Comparison of ENCODE assay signal across 22 cellular contexts in the genomic region with DNA sequence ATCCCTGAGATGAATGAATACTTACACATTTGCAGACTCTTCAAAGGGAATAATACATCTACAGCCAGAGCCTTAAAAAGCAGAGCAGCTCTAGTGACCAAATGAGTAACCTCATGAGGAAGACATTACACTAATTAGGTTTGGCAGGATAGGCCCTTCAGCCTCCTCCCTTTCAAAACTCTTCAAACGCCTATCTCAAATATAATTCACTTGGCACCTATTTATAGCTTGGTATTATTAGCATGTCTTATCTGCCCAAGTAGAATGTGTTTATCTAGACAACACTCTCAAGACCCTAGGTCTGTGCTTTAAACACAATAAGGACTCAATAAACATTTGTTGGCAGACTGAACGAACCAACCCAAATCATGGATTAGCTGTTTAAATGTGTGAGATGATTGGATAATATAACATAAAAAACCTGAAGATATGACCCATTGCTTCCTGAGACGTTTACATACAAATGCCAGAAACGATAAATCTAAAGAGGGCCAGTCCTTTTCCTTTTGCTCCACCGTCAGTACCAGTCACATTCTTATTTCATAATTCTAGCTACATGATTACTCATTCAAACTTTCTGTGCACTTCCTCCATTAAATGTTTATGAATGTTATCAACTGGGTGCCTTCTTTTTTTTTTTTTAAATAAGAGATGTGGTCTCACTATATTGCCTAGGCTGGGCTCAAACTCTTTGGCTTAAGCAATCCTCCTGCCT.
DNase-seq lines count a peak whose midpoint lies in the region; FAIRE-seq and TF ChIP-seq lines count a peak whose summit lies in the region.
"Had no signal": no experiment of that assay in that cellular context is flagged by ENCODE, and none has a peak within 500 bp of the region (broad histone marks: within the 10 kb centered on the region; RNA-seq: fewer than 3 reads in every experiment).

No MANE protein-coding gene starts in this region.

- DNase-seq in CD1c-positive myeloid dendritic cell (ENCODE audit: extremely low spot score) (peak; percentile 10), LoVo (ENCODE audit: low spot score) (peak; percentile 14), bronchial epithelial cell (ENCODE audit: low read depth) (peak; percentile 43), iris pigment epithelial cell (ENCODE audit: low read depth) (peak; percentile 82), T1000 (lab: John Stamatoyannopoulos, UW) (no peak), superior temporal gyrus (ENCODE audit: extremely low spot score) (no peak), HuH-7.5 (ENCODE audit: low spot score) (no peak), activated gamma-delta T cell (lab: John Stamatoyannopoulos, UW) (no peak)
- DNase-seq: activated CD4-positive, alpha-beta T cell treated with anti-CD3 and anti-CD28 coated beads, Interleukin-2, amount 10 ng/mL, durations not matched to agents 7 days and 5 days; activated naive CD4-positive, alpha-beta T cell treated with anti-CD3 and anti-CD28 coated beads, Interleukin-2, amount 10 ng/mL, durations not matched to agents 7 days and 5 days; activated T-cell treated with anti-CD3 and anti-CD28 coated beads for 4 hours; glutamatergic neuron; natural killer cell; NCI-H1092; NCI-H526 treated with DMSO at 0.1 percent for 48 hours; stimulated activated CD4-positive, alpha-beta T cell treated with anti-CD3 and anti-CD28 coated beads, Interleukin-2, amount 100 ng/mL, for 48 hours had no signal

- no peaks in the 10 kb centered on the region for H3K36me3 ChIP-seq in bronchial epithelial cell (ENCODE audit: control insufficient read depth, insufficient read depth, low read length)

- no peak for FAIRE-seq in bronchial epithelial cell (lab: Jason Lieb, UNC)
- FAIRE-seq: D721Med, G401.6, GM12878, RCC 7860 had no signal

- H3K4me3 ChIP-seq in bronchial epithelial cell (ENCODE audit: low read depth, low read length) = no peak overlapping the region
- H3K4me3 ChIP-seq: coronary artery, GM12878, lung had no signal

- TF ChIP-seq CTCF in bronchial epithelial cell (IDR thresholded peaks at IDR 0.05; ENCODE audit: insufficient read depth, low read length, severe bottlenecking) = no peak

- no peaks in the 10 kb centered on the region for H3K27me3 ChIP-seq in bronchial epithelial cell (ENCODE audit: control insufficient read depth, insufficient read depth, low read length)

Comparison
In these comparisons a context has a peak if more than half of its experiments do, and no peak if none do; other contexts are left out.
1. DNase-seq: peak in CD1c-positive myeloid dendritic cell (single experiment), LoVo (single experiment), bronchial epithelial cell (single experiment) and iris pigment epithelial cell (single experiment); none in T1000 (single experiment), superior temporal gyrus (single experiment), HuH-7.5 (single experiment) and activated gamma-delta T cell (single experiment).